Comparison of ENCODE assay signal across 19 cellular contexts in the genomic region with DNA sequence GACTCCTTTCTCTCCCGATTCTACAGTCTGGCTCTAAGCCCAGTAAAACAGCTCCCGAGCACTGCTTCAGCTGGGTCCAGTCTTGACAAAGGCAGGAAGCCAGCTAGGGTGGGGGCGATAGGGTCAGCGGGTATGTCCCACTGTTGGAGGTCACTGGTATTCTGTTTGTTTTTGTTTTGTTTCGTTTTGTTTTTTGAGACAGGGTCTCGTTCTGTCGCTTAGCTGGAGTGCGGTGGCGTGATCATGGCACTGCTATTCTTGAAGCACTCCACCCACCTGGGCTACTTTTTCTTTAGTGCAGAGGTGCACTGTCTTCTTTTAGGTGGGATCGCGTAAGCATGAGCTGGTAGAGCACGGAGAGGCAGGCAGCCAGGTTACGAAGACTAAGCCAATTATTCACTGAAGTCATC. TPM values are rescaled to one million over a fixed set of nuclear protein-coding genes. Genes with fewer than 3 reads are reported as not detected.
A peak's percentile ranks its signal among the peaks of the same experiment; 100 is the strongest.
DNase-seq lines count a peak whose midpoint lies in the region; ATAC-seq and TF ChIP-seq lines count a peak whose summit lies in the region.
"Had no signal": no experiment of that assay in that cellular context is flagged by ENCODE, and none has a peak within 500 bp of the region (broad histone marks: within the 10 kb centered on the region; RNA-seq: fewer than 3 reads in every experiment).

No MANE protein-coding gene starts in this region.

- H3K27me3 Mint-ChIP-seq in activated CD8-positive, alpha-beta T cell treated with anti-CD3 and anti-CD28 coated beads for 36 hours = no peaks in the 10 kb centered on the region
- no peaks in the 10 kb centered on the region for H3K27me3 Mint-ChIP-seq in activated CD8-positive, alpha-beta T cell treated with anti-CD3 and anti-CD28 coated beads, Interleukin-2, amount 10 ng/mL, durations not matched to agents 7 days and 5 days (ENCODE audit: low read depth)
- H3K27me3 Mint-ChIP-seq in stimulated activated memory B cell treated with anti-CD40 and anti-IgM and Interleukin-4, amounts not matched to agents 10 μg/mL and 1 μg/mL and 100 μg/mL, for 72 hours = no peaks in the 10 kb centered on the region

- H3K27ac Mint-ChIP-seq in activated CD8-positive, alpha-beta T cell treated with anti-CD3 and anti-CD28 coated beads for 36 hours = peak overlapping the region; percentile 26
- H3K27ac Mint-ChIP-seq in activated CD8-positive, alpha-beta T cell treated with anti-CD3 and anti-CD28 coated beads, Interleukin-2, amount 10 ng/mL, durations not matched to agents 7 days and 5 days = no peak overlapping the region
- H3K27ac Mint-ChIP-seq in stimulated activated memory B cell treated with anti-CD40 and anti-IgM and Interleukin-4, amounts not matched to agents 10 μg/mL and 1 μg/mL and 100 μg/mL, for 72 hours = peak overlapping the region; percentile 96

- H4K20me1 ChIP-seq in OCI-LY7 (ENCODE audit: insufficient read depth, low read length) = no peaks in the 10 kb centered on the region

- H3K9me2 ChIP-seq in OCI-LY7 (ENCODE audit: insufficient read depth, low read length) = no peaks in the 10 kb centered on the region

- H3K4me1 Mint-ChIP-seq in activated CD8-positive, alpha-beta T cell treated with anti-CD3 and anti-CD28 coated beads for 36 hours (ENCODE audit: low read depth) = peaks cover 40% of the 10 kb centered on the region
- H3K4me1 Mint-ChIP-seq in activated CD8-positive, alpha-beta T cell treated with anti-CD3 and anti-CD28 coated beads, Interleukin-2, amount 10 ng/mL, durations not matched to agents 7 days and 5 days (ENCODE audit: low read depth) = peaks cover 39% of the 10 kb centered on the region
- H3K4me1 Mint-ChIP-seq in stimulated activated memory B cell treated with anti-CD40 and anti-IgM and Interleukin-4, amounts not matched to agents 10 μg/mL and 1 μg/mL and 100 μg/mL, for 72 hours = peaks cover 96% of the 10 kb centered on the region

- H3K27ac ChIP-seq in OCI-LY7 (ENCODE audit: low read depth, low read length, poor library complexity, severe bottlenecking) = peak overlapping the region; percentile 99
- H3K27ac ChIP-seq: adrenal gland, esophagus squamous epithelium had no signal

- H2AFZ ChIP-seq in OCI-LY7 (ENCODE audit: low read length) = peak overlapping the region; percentile 2; the same call in 1 of the 2 replicates

- H3K4me3 ChIP-seq in OCI-LY7 (ENCODE audit: low read depth, low read length, poor library complexity, severe bottlenecking) = peak overlapping the region; percentile 17
- H3K4me3 ChIP-seq: smooth muscle cell had no signal

- TF ChIP-seq CTCF in activated CD8-positive, alpha-beta T cell treated with anti-CD3 and anti-CD28 coated beads for 36 hours (IDR thresholded peaks at IDR 0.05) = no peak
- TF ChIP-seq CTCF in OCI-LY7 (conservative IDR thresholded peaks at IDR 0.05; ENCODE audit: low read length) = no peak

- intact Hi-C loops in activated CD8-positive, alpha-beta T cell treated with anti-CD3 and anti-CD28 coated beads for 36 hours (cut with micrococcal nuclease) = no loop called here
- intact Hi-C loops in OCI-LY7 (cut with micrococcal nuclease; ENCODE audit: unreplicated experiment) = no loop called here
- intact Hi-C loops in left ventricle myocardium superior (cut with micrococcal nuclease) = no loop called here

- peaks cover 4% of the 10 kb centered on the region for H3K36me3 Mint-ChIP-seq in activated CD8-positive, alpha-beta T cell treated with anti-CD3 and anti-CD28 coated beads for 36 hours (ENCODE audit: low read depth)
- H3K36me3 Mint-ChIP-seq in activated CD8-positive, alpha-beta T cell treated with anti-CD3 and anti-CD28 coated beads, Interleukin-2, amount 10 ng/mL, durations not matched to agents 7 days and 5 days (ENCODE audit: low read depth) = peaks cover 13% of the 10 kb centered on the region
- H3K36me3 Mint-ChIP-seq in stimulated activated memory B cell treated with anti-CD40 and anti-IgM and Interleukin-4, amounts not matched to agents 10 μg/mL and 1 μg/mL and 100 μg/mL, for 72 hours = no peaks in the 10 kb centered on the region

- H3K4me3 Mint-ChIP-seq in activated CD8-positive, alpha-beta T cell treated with anti-CD3 and anti-CD28 coated beads for 36 hours = no peak overlapping the region
- no peak overlapping the region for H3K4me3 Mint-ChIP-seq in activated CD8-positive, alpha-beta T cell treated with anti-CD3 and anti-CD28 coated beads, Interleukin-2, amount 10 ng/mL, durations not matched to agents 7 days and 5 days
- peak overlapping the region; percentile 61 for H3K4me3 Mint-ChIP-seq in stimulated activated memory B cell treated with anti-CD40 and anti-IgM and Interleukin-4, amounts not matched to agents 10 μg/mL and 1 μg/mL and 100 μg/mL, for 72 hours

- no peaks in the 10 kb centered on the region for H3K9me3 Mint-ChIP-seq in activated CD8-positive, alpha-beta T cell treated with anti-CD3 and anti-CD28 coated beads for 36 hours
- no peaks in the 10 kb centered on the region for H3K9me3 Mint-ChIP-seq in activated CD8-positive, alpha-beta T cell treated with anti-CD3 and anti-CD28 coated beads, Interleukin-2, amount 10 ng/mL, durations not matched to agents 7 days and 5 days (ENCODE audit: insufficient read depth)
- H3K9me3 Mint-ChIP-seq in stimulated activated memory B cell treated with anti-CD40 and anti-IgM and Interleukin-4, amounts not matched to agents 10 μg/mL and 1 μg/mL and 100 μg/mL, for 72 hours = no peaks in the 10 kb centered on the region

- DNase-seq in activated CD8-positive, alpha-beta T cell treated with anti-CD3 and anti-CD28 coated beads for 36 hours = no peak
- no peak for DNase-seq in activated CD8-positive, alpha-beta T cell treated with anti-CD3 and anti-CD28 coated beads, Interleukin-2, amount 10 ng/mL, durations not matched to agents 7 days and 5 days
- DNase-seq in OCI-LY7 (ENCODE audit: low spot score) (peak; percentile 30), left ventricle myocardium superior (peak; percentile 30), NK-92 (lab: John Stamatoyannopoulos, UW; ENCODE audit: unreplicated experiment) (no peak), kidney tubule cell (ENCODE audit: low spot score) (no peak), kidney glomerular epithelial cell (lab: John Stamatoyannopoulos, UW) (no peak)
- DNase-seq: ACHN, esophagus squamous epithelium, GF-D8, HCEC 1CT, Kasumi-1, mammary epithelial cell, NCI-H2081 treated with DMSO at 0.1 percent for 48 hours, nucleus accumbens, substantia nigra had no signal

- BruUV-seq in OCI-LY7 (replicated peaks; lab: Mats Ljungman, UMichigan) = no TSS peak

- CTCF ChIA-PET in activated CD8-positive, alpha-beta T cell treated with anti-CD3 and anti-CD28 coated beads for 36 hours (lab: Charles Lee) = interaction anchor here (0.8 to 1.5 kb wide), 5 partner anchors 8 to 216 kb away, joined by 3 to 6 read pairs (median 3); a partner anchor contains a TSS
- CTCF ChIA-PET in activated CD8-positive, alpha-beta T cell treated with anti-CD3 and anti-CD28 coated beads, Interleukin-2, amount 10 ng/mL, durations not matched to agents 7 days and 5 days (lab: Charles Lee) = interaction anchor here (1.0 to 1.9 kb wide), 4 partner anchors 11 to 415 kb away, joined by 3 to 7 read pairs (median 4); no protein-coding TSS in a partner anchor
- CTCF ChIA-PET in OCI-LY7 (lab: Charles Lee; ENCODE audit: unreplicated experiment) = interaction anchor here (1.3 to 1.7 kb wide), 2 partner anchors 10 to 12 kb away, joined by 7 to 10 read pairs; no protein-coding TSS in a partner anchor

- peak overlapping the region; percentile 57 for H3K4me2 ChIP-seq in OCI-LY7 (ENCODE audit: low read length)
- H3K4me2 ChIP-seq: smooth muscle cell had no signal

- peaks cover 6% of the 10 kb centered on the region; the same call in 1 of the 2 replicates for H3K79me2 ChIP-seq in OCI-LY7 (ENCODE audit: insufficient read depth, low read depth, low read length)

- peaks cover 99% of the 10 kb centered on the region for H3K4me1 ChIP-seq in OCI-LY7 (ENCODE audit: insufficient read depth, low read length, poor library complexity, severe bottlenecking)
- H3K4me1 ChIP-seq: esophagus squamous epithelium had no signal

- no peaks in the 10 kb centered on the region for H3K9me3 ChIP-seq in OCI-LY7 (ENCODE audit: low read length)
- H3K9me3 ChIP-seq: adrenal gland, esophagus squamous epithelium had no signal

- ATAC-seq in activated CD8-positive, alpha-beta T cell treated with anti-CD3 and anti-CD28 coated beads for 36 hours = no peak
- no peak for ATAC-seq in activated CD8-positive, alpha-beta T cell treated with anti-CD3 and anti-CD28 coated beads, Interleukin-2, amount 10 ng/mL, durations not matched to agents 7 days and 5 days
- peak; percentile 51 for ATAC-seq in left ventricle myocardium superior
- no peak for ATAC-seq in stimulated activated memory B cell treated with anti-CD40 and anti-IgM and Interleukin-4, amounts not matched to agents 10 μg/mL and 1 μg/mL and 100 μg/mL, for 72 hours

- H3K36me3 ChIP-seq in OCI-LY7 (ENCODE audit: insufficient read depth, low read length) = peaks cover 41% of the 10 kb centered on the region; the same call in 1 of the 2 replicates
- H3K36me3 ChIP-seq: adrenal gland had no signal

- POLR2A ChIA-PET in activated CD8-positive, alpha-beta T cell treated with anti-CD3 and anti-CD28 coated beads for 36 hours (lab: Charles Lee) = interaction anchor here (0.6 kb wide), 1 partner anchor 12 kb away, joined by 3 read pairs; no protein-coding TSS in a partner anchor
- POLR2A ChIA-PET in activated CD8-positive, alpha-beta T cell treated with anti-CD3 and anti-CD28 coated beads, Interleukin-2, amount 10 ng/mL, durations not matched to agents 7 days and 5 days (lab: Charles Lee) = interaction anchor here (1.0 to 1.2 kb wide), 2 partner anchors 12 to 16 kb away, joined by 5 to 6 read pairs; a partner anchor contains a TSS
- POLR2A ChIA-PET in OCI-LY7 (lab: Charles Lee) = interaction anchor here (0.8 to 9.4 kb wide), 5 partner anchors 8 to 381 kb away, joined by 3 to 566 read pairs (median 5); a partner anchor contains a TSS

RNA-seq across cellular contexts. Expression of a gene that starts 16.3 kb away (rescaled TPM):
- 10 to 100 TPM in 1 of 2 experiments, 1 to 10 TPM in 1; 9.9 to 12.9 TPM for total RNA-seq in activated CD8-positive, alpha-beta T cell treated with anti-CD3 and anti-CD28 coated beads for 36 hours
- total RNA-seq in activated CD8-positive, alpha-beta T cell treated with anti-CD3 and anti-CD28 coated beads, Interleukin-2, amount 10 ng/mL, durations not matched to agents 7 days and 5 days = 1 to 10 TPM; 5.6 to 6.9 TPM
- total RNA-seq in OCI-LY7 (2014; rRNA removed; shearing (Covaris generic)) = 160 and 193 TPM in 2 replicates
- total RNA-seq in OCI-LY7 (2022) = 195 and 247 TPM in 2 replicates
- not detected for total RNA-seq in left ventricle myocardium superior

RNA-seq across cellular contexts. Expression of a gene that starts 30.6 kb away (rescaled TPM):
- 1 to 10 TPM; 2.0 to 3.3 TPM for total RNA-seq in activated CD8-positive, alpha-beta T cell treated with anti-CD3 and anti-CD28 coated beads for 36 hours
- 1 to 10 TPM; 2.3 to 2.5 TPM for total RNA-seq in activated CD8-positive, alpha-beta T cell treated with anti-CD3 and anti-CD28 coated beads, Interleukin-2, amount 10 ng/mL, durations not matched to agents 7 days and 5 days
- 19.0 and 20.1 TPM in 2 replicates for total RNA-seq in OCI-LY7 (2014; rRNA removed; shearing (Covaris generic))
- 11.2 and 17.9 TPM in 2 replicates for total RNA-seq in OCI-LY7 (2022)
- 1.7 TPM for total RNA-seq in left ventricle myocardium superior

Comparison
In these comparisons a context has a peak if more than half of its experiments do, and no peak if none do; other contexts are left out.
1. DNase-seq: peak in OCI-LY7 (single experiment) and left ventricle myocardium superior (single experiment); none in activated CD8-positive, alpha-beta T cell treated with anti-CD3 and anti-CD28 coated beads for 36 hours (single experiment), activated CD8-positive, alpha-beta T cell treated with anti-CD3 and anti-CD28 coated beads, Interleukin-2, amount 10 ng/mL, durations not matched to agents 7 days and 5 days (single experiment), NK-92 (single experiment), kidney tubule cell (single experiment) and kidney glomerular epithelial cell (single experiment).
2. RNA of a gene that starts 16.3 kb away (total RNA-seq): 160 to 247 TPM in OCI-LY7; 9.9 to 12.9 TPM in activated CD8-positive, alpha-beta T cell treated with anti-CD3 and anti-CD28 coated beads for 36 hours, 5.6 to 6.9 TPM in activated CD8-positive, alpha-beta T cell treated with anti-CD3 and anti-CD28 coated beads, Interleukin-2, amount 10 ng/mL, durations not matched to agents 7 days and 5 days and not detected in left ventricle myocardium superior (single experiment); every median in the first group is over 10 times any median in the second.